Comparison of ENCODE assay signal across 24 cellular contexts in the genomic region with DNA sequence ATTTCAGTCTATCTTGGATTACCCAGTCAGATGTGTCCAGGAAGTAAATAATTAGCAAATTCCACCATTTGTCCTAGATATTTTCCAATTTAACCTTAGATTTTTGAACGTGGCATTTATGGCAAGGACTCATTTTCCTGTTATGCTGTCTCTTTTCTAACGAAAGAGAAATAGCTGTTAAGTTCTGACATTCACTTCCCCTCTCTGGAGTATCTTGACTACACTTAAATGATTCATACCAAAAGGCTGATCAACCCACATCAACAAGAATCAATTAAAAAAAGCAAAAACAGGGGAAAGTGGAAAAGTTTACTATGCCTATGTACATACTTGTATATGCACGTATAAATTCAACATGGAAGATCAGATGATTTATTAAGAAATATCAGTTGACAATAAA.
"Had no signal": no experiment of that assay in that cellular context is flagged by ENCODE, and none has a peak within 500 bp of the region (broad histone marks: within the 10 kb centered on the region; RNA-seq: fewer than 3 reads in every experiment).

No MANE protein-coding gene starts in this region.

- DNase-seq: cortex of kidney; effector memory CD8-positive, alpha-beta T cell; esophagus squamous epithelium; foreskin fibroblast; glutamatergic neuron; immature natural killer cell; left colon; left ventricle myocardium superior; mesendoderm; naive B cell; nephron progenitor cell; psoas muscle; retina; right lobe of liver; stimulated activated CD4-positive, alpha-beta T cell treated with anti-CD3 and anti-CD28 coated beads, Interleukin-4, amount 100 ng/mL, for 1 hour; stimulated activated CD8-positive, alpha-beta memory T cell treated with anti-CD3 and anti-CD28 coated beads, Interleukin-4, amount 100 ng/mL, for 48 hours; stomach; substantia nigra; transverse colon had no signal

- H3K27me3 ChIP-seq: gastroesophageal sphincter, right lobe of liver, stomach, transverse colon had no signal

- H3K4me3 Mint-ChIP-seq: effector memory CD8-positive, alpha-beta T cell; immature natural killer cell; naive B cell; nephron progenitor cell; stimulated activated effector memory CD8-positive, alpha-beta T cell treated with anti-CD3 and anti-CD28 coated beads, Interleukin-12 subunit alpha, Interleukin-12 subunit beta, amount 100 ng/mL, for 72 hours had no signal

- H3K36me3 Mint-ChIP-seq: immature natural killer cell; naive B cell; stimulated activated effector memory CD8-positive, alpha-beta T cell treated with anti-CD3 and anti-CD28 coated beads, Interleukin-12 subunit alpha, Interleukin-12 subunit beta, amount 100 ng/mL, for 72 hours had no signal

- H3K4me3 ChIP-seq: esophagus squamous epithelium, gastroesophageal sphincter, lung, psoas muscle, right lobe of liver, stomach, thoracic aorta, transverse colon had no signal

- H3K27ac Mint-ChIP-seq: effector memory CD8-positive, alpha-beta T cell; immature natural killer cell; naive B cell; nephron progenitor cell; stimulated activated effector memory CD8-positive, alpha-beta T cell treated with anti-CD3 and anti-CD28 coated beads, Interleukin-12 subunit alpha, Interleukin-12 subunit beta, amount 100 ng/mL, for 72 hours had no signal

- H3K9me3 Mint-ChIP-seq: effector memory CD8-positive, alpha-beta T cell; stimulated activated effector memory CD8-positive, alpha-beta T cell treated with anti-CD3 and anti-CD28 coated beads, Interleukin-12 subunit alpha, Interleukin-12 subunit beta, amount 100 ng/mL, for 72 hours had no signal

- H3K4me1 Mint-ChIP-seq: immature natural killer cell; naive B cell; nephron progenitor cell; stimulated activated effector memory CD8-positive, alpha-beta T cell treated with anti-CD3 and anti-CD28 coated beads, Interleukin-12 subunit alpha, Interleukin-12 subunit beta, amount 100 ng/mL, for 72 hours had no signal

- H3K27ac ChIP-seq: esophagus squamous epithelium, gastroesophageal sphincter, parathyroid adenoma, psoas muscle, right lobe of liver, stomach, thoracic aorta, transverse colon had no signal

- ATAC-seq: effector memory CD8-positive, alpha-beta T cell; gastroesophageal sphincter; left colon; left ventricle myocardium superior; psoas muscle; right lobe of liver; stimulated activated effector memory CD8-positive, alpha-beta T cell treated with anti-CD3 and anti-CD28 coated beads, Interleukin-12 subunit alpha, Interleukin-12 subunit beta, amount 100 ng/mL, for 72 hours had no signal
